In the genomic region with DNA sequence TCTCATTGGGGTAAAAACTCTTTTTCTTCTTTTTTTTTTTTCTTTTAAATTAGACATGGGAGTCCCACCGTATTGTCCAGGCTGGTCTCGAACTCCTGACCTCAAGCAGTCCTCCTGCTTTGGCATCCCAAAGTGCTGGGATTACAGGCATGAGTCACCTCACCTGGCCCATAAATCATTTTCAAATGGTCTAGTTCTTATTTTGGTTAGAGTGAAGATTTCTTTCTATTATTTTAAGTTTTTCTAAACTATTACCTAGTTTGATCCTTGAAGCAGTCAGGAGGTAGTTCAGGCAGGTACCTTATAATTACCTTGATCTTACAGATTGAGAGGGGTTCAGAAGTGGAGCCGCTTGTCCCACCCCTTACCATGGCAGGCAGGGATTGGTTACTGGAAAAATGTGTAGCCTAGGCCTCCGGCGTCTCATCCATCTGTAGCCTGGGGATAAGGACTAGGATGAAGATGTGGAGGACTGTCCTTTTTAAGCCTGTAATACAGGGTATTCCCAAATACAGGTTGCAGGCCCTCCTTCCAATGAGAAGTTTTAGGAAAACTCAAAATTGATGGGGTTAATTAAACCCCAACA, we compare ENCODE assay signal across 1 cellular context.
TF ChIP-seq lines count a peak whose summit lies in the region.

No MANE protein-coding gene starts in this region.

TF ChIP-seq in K562, 482 proteins besides CTCF, POLR2A, EP300 and RAD21 (continued from another document and continues in another):
- TF ChIP-seq, protein P1, sequence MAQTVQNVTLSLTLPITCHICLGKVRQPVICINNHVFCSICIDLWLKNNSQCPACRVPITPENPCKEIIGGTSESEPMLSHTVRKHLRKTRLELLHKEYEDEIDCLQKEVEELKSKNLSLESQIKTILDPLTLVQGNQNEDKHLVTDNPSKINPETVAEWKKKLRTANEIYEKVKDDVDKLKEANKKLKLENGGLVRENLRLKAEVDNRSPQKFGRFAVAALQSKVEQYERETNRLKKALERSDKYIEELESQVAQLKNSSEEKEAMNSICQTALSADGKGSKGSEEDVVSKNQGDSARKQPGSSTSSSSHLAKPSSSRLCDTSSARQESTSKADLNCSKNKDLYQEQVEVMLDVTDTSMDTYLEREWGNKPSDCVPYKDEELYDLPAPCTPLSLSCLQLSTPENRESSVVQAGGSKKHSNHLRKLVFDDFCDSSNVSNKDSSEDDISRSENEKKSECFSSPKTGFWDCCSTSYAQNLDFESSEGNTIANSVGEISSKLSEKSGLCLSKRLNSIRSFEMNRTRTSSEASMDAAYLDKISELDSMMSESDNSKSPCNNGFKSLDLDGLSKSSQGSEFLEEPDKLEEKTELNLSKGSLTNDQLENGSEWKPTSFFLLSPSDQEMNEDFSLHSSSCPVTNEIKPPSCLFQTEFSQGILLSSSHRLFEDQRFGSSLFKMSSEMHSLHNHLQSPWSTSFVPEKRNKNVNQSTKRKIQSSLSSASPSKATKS (CRISPR knock-in tag; IDR thresholded peaks at IDR 0.05): no peak
- TF ChIP-seq ZC3H4 (CRISPR knock-in tag; IDR thresholded peaks at IDR 0.05; ENCODE audit: borderline replicate concordance) (no peak), NFATC3 (IDR thresholded peaks at IDR 0.05) (no peak), CTBP1 (IDR thresholded peaks at IDR 0.05; ENCODE audit: borderline replicate concordance) (no peak), KLF1 (tag; IDR thresholded peaks at IDR 0.05) (no peak), DPF2 (IDR thresholded peaks at IDR 0.05) (peak; percentile 75), SMARCE1 (IDR thresholded peaks at IDR 0.05) (peak; percentile 59; the same call in 1 of the 2 replicates), NRF1 (conservative IDR thresholded peaks at IDR 0.05 in 1 of 2, IDR thresholded peaks at IDR 0.05 in 1 of 2) (no peak), KAT8 (IDR thresholded peaks at IDR 0.05; ENCODE audit: low read depth) (no peak), COPS2 (conservative IDR thresholded peaks at IDR 0.05) (no peak), MTF1 (CRISPR knock-in tag; IDR thresholded peaks at IDR 0.05; ENCODE audit: borderline replicate concordance) (no peak), TAF7 (tag; IDR thresholded peaks at IDR 0.05) (no peak), RBBP5 (IDR thresholded peaks at IDR 0.05; ENCODE audit: borderline replicate concordance, insufficient read depth, low read length, poor library complexity, severe bottlenecking) (no peak), BRD9 (IDR thresholded peaks at IDR 0.05; ENCODE audit: low read depth, partially characterized antibody) (peak; percentile 44), FOSL1 (tag; conservative IDR thresholded peaks at IDR 0.05) (peak; percentile 79), SREBF2 (CRISPR knock-in tag; IDR thresholded peaks at IDR 0.05) (no peak), ZNF75A (CRISPR knock-in tag; IDR thresholded peaks at IDR 0.05) (no peak), RBM25 (IDR thresholded peaks at IDR 0.05; ENCODE audit: low read depth, low read length, severe bottlenecking) (no peak), CCAR2 (IDR thresholded peaks at IDR 0.05; ENCODE audit: low read depth, low read length) (no peak), ZNF780A (CRISPR knock-in tag; IDR thresholded peaks at IDR 0.05) (no peak), JUN (IDR thresholded peaks at IDR 0.05; ENCODE audit: borderline replicate concordance, low read depth, low read length) (peak; percentile 59; the same call in 1 of the 2 replicates), JUN (CRISPR knock-in tag; IDR thresholded peaks at IDR 0.05; ENCODE audit: borderline replicate concordance) (no peak), TCF3 (CRISPR knock-in tag; IDR thresholded peaks at IDR 0.05) (0 out of 2 replicates have a peak, but pooled peaks have one; percentile 10), ZNF282 (CRISPR knock-in tag; IDR thresholded peaks at IDR 0.05) (no peak), ETV5 (CRISPR knock-in tag; IDR thresholded peaks at IDR 0.05; ENCODE audit: low read depth) (no peak), KDM1A (IDR thresholded peaks at IDR 0.05) (no peak; a peak in 1 of 4 replicates), ATF1 (CRISPR knock-in tag; IDR thresholded peaks at IDR 0.05) (no peak), ATF1 (tag; IDR thresholded peaks at IDR 0.05) (no peak), MTA3 (IDR thresholded peaks at IDR 0.05; ENCODE audit: borderline replicate concordance) (no peak), ELF2 (CRISPR knock-in tag; IDR thresholded peaks at IDR 0.05) (no peak), ZNF444 (CRISPR knock-in tag; IDR thresholded peaks at IDR 0.05) (no peak), ZNF77 (CRISPR knock-in tag; IDR thresholded peaks at IDR 0.05) (no peak), ZNF384 (IDR thresholded peaks at IDR 0.05; ENCODE audit: low read depth, low read length) (no peak)
- TF ChIP-seq, protein P2, sequence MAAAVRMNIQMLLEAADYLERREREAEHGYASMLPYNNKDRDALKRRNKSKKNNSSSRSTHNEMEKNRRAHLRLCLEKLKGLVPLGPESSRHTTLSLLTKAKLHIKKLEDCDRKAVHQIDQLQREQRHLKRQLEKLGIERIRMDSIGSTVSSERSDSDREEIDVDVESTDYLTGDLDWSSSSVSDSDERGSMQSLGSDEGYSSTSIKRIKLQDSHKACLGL (CRISPR knock-in tag; IDR thresholded peaks at IDR 0.05; ENCODE audit: borderline replicate concordance, poor library complexity, severe bottlenecking): no peak
- TF ChIP-seq, protein P3, sequence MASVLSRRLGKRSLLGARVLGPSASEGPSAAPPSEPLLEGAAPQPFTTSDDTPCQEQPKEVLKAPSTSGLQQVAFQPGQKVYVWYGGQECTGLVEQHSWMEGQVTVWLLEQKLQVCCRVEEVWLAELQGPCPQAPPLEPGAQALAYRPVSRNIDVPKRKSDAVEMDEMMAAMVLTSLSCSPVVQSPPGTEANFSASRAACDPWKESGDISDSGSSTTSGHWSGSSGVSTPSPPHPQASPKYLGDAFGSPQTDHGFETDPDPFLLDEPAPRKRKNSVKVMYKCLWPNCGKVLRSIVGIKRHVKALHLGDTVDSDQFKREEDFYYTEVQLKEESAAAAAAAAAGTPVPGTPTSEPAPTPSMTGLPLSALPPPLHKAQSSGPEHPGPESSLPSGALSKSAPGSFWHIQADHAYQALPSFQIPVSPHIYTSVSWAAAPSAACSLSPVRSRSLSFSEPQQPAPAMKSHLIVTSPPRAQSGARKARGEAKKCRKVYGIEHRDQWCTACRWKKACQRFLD (CRISPR knock-in tag; IDR thresholded peaks at IDR 0.05): no peak
- TF ChIP-seq, protein P4, sequence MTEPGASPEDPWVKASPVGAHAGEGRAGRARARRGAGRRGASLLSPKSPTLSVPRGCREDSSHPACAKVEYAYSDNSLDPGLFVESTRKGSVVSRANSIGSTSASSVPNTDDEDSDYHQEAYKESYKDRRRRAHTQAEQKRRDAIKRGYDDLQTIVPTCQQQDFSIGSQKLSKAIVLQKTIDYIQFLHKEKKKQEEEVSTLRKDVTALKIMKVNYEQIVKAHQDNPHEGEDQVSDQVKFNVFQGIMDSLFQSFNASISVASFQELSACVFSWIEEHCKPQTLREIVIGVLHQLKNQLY (CRISPR knock-in tag; conservative IDR thresholded peaks at IDR 0.05): no peak
- TF ChIP-seq, protein P5, sequence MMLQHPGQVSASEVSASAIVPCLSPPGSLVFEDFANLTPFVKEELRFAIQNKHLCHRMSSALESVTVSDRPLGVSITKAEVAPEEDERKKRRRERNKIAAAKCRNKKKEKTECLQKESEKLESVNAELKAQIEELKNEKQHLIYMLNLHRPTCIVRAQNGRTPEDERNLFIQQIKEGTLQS (IDR thresholded peaks at IDR 0.05): peak; percentile 90
- TF ChIP-seq, protein P5 (CRISPR knock-in tag; conservative IDR thresholded peaks at IDR 0.05): peak; percentile 56; the same call in 1 of the 2 replicates
- TF ChIP-seq, protein P6, sequence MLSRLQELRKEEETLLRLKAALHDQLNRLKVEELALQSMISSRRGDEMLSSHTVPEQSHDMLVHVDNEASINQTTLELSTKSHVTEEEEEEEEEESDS (CRISPR knock-in tag; IDR thresholded peaks at IDR 0.05): no peak
- TF ChIP-seq, protein P7, sequence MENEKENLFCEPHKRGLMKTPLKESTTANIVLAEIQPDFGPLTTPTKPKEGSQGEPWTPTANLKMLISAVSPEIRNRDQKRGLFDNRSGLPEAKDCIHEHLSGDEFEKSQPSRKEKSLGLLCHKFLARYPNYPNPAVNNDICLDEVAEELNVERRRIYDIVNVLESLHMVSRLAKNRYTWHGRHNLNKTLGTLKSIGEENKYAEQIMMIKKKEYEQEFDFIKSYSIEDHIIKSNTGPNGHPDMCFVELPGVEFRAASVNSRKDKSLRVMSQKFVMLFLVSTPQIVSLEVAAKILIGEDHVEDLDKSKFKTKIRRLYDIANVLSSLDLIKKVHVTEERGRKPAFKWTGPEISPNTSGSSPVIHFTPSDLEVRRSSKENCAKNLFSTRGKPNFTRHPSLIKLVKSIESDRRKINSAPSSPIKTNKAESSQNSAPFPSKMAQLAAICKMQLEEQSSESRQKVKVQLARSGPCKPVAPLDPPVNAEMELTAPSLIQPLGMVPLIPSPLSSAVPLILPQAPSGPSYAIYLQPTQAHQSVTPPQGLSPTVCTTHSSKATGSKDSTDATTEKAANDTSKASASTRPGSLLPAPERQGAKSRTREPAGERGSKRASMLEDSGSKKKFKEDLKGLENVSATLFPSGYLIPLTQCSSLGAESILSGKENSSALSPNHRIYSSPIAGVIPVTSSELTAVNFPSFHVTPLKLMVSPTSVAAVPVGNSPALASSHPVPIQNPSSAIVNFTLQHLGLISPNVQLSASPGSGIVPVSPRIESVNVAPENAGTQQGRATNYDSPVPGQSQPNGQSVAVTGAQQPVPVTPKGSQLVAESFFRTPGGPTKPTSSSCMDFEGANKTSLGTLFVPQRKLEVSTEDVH (IDR thresholded peaks at IDR 0.05; ENCODE audit: low read depth, partially characterized antibody): no peak
- TF ChIP-seq, protein P8, sequence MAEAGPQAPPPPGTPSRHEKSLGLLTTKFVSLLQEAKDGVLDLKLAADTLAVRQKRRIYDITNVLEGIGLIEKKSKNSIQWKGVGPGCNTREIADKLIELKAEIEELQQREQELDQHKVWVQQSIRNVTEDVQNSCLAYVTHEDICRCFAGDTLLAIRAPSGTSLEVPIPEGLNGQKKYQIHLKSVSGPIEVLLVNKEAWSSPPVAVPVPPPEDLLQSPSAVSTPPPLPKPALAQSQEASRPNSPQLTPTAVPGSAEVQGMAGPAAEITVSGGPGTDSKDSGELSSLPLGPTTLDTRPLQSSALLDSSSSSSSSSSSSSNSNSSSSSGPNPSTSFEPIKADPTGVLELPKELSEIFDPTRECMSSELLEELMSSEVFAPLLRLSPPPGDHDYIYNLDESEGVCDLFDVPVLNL (CRISPR knock-in tag; IDR thresholded peaks at IDR 0.05; ENCODE audit: low read depth): no peak
- TF ChIP-seq, protein P9, sequence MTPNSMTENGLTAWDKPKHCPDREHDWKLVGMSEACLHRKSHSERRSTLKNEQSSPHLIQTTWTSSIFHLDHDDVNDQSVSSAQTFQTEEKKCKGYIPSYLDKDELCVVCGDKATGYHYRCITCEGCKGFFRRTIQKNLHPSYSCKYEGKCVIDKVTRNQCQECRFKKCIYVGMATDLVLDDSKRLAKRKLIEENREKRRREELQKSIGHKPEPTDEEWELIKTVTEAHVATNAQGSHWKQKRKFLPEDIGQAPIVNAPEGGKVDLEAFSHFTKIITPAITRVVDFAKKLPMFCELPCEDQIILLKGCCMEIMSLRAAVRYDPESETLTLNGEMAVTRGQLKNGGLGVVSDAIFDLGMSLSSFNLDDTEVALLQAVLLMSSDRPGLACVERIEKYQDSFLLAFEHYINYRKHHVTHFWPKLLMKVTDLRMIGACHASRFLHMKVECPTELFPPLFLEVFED (CRISPR knock-in tag; conservative IDR thresholded peaks at IDR 0.05): no peak
- TF ChIP-seq, protein P10, sequence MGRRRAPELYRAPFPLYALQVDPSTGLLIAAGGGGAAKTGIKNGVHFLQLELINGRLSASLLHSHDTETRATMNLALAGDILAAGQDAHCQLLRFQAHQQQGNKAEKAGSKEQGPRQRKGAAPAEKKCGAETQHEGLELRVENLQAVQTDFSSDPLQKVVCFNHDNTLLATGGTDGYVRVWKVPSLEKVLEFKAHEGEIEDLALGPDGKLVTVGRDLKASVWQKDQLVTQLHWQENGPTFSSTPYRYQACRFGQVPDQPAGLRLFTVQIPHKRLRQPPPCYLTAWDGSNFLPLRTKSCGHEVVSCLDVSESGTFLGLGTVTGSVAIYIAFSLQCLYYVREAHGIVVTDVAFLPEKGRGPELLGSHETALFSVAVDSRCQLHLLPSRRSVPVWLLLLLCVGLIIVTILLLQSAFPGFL (CRISPR knock-in tag; IDR thresholded peaks at IDR 0.05): no peak
- TF ChIP-seq, protein P11, sequence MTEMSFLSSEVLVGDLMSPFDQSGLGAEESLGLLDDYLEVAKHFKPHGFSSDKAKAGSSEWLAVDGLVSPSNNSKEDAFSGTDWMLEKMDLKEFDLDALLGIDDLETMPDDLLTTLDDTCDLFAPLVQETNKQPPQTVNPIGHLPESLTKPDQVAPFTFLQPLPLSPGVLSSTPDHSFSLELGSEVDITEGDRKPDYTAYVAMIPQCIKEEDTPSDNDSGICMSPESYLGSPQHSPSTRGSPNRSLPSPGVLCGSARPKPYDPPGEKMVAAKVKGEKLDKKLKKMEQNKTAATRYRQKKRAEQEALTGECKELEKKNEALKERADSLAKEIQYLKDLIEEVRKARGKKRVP (CRISPR knock-in tag; IDR thresholded peaks at IDR 0.05): no peak
- TF ChIP-seq, protein P12, sequence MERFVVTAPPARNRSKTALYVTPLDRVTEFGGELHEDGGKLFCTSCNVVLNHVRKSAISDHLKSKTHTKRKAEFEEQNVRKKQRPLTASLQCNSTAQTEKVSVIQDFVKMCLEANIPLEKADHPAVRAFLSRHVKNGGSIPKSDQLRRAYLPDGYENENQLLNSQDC (CRISPR knock-in tag; IDR thresholded peaks at IDR 0.05): no peak
- TF ChIP-seq, protein P13, sequence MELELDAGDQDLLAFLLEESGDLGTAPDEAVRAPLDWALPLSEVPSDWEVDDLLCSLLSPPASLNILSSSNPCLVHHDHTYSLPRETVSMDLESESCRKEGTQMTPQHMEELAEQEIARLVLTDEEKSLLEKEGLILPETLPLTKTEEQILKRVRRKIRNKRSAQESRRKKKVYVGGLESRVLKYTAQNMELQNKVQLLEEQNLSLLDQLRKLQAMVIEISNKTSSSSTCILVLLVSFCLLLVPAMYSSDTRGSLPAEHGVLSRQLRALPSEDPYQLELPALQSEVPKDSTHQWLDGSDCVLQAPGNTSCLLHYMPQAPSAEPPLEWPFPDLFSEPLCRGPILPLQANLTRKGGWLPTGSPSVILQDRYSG (tag; conservative IDR thresholded peaks at IDR 0.05; ENCODE audit: low read depth): no peak
- TF ChIP-seq, protein P14, sequence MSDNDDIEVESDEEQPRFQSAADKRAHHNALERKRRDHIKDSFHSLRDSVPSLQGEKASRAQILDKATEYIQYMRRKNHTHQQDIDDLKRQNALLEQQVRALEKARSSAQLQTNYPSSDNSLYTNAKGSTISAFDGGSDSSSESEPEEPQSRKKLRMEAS (CRISPR knock-in tag; IDR thresholded peaks at IDR 0.05): no peak
